Comparison of ENCODE assay signal across 21 cellular contexts in the genomic region with DNA sequence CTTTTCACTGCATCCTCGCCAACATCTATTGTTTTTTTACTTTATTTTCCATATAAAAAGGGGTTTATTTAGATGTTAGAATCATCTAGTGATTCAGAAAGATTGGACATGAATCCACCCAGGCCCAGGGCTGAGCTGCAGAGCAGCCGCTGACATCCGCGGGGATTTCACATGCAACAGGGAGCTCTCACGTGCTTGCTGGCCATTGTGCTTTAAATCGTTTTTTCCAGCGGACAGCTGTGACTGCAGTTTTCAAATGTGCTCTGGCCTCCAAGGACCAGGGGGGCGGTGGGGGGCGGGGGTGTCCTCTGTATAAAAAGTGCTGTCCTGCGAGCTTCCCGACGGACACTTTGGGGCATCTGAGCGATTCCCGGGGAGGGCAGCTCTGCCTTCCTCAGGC.
"Had no signal": no experiment of that assay in that cellular context is flagged by ENCODE, and none has a peak within 500 bp of the region (broad histone marks: within the 10 kb centered on the region; RNA-seq: fewer than 3 reads in every experiment).

No MANE protein-coding gene starts in this region.

- H3K27ac Mint-ChIP-seq: activated CD8-positive, alpha-beta T cell treated with anti-CD3 and anti-CD28 coated beads, Interleukin-2, amount 10 ng/mL, durations not matched to agents 7 days and 5 days; activated naive CD8-positive, alpha-beta T cell; activated T-helper 17 cell treated with anti-CD3 and anti-CD28 coated beads, Interleukin-2, amount 50 U/mL, for 72 hours; nephron; stimulated activated effector memory CD8-positive, alpha-beta T cell treated with anti-CD3 and anti-CD28 coated beads, Interleukin-12 subunit alpha, Interleukin-12 subunit beta, amount 100 ng/mL, for 72 hours; stimulated activated naive CD8-positive, alpha-beta T cell treated with anti-CD3 and anti-CD28 coated beads, Interleukin-15, amount 100 ng/mL, for 72 hours had no signal

- ATAC-seq: activated CD8-positive, alpha-beta T cell treated with anti-CD3 and anti-CD28 coated beads, Interleukin-2, amount 10 ng/mL, durations not matched to agents 7 days and 5 days; activated T-helper 17 cell treated with anti-CD3 and anti-CD28 coated beads, Interleukin-2, amount 50 U/mL, for 72 hours; right lobe of liver; stimulated activated effector memory CD8-positive, alpha-beta T cell treated with anti-CD3 and anti-CD28 coated beads, Interleukin-12 subunit alpha, Interleukin-12 subunit beta, amount 100 ng/mL, for 72 hours; stimulated activated naive CD8-positive, alpha-beta T cell treated with anti-CD3 and anti-CD28 coated beads, Interleukin-15, amount 100 ng/mL, for 72 hours had no signal

- H3K27me3 Mint-ChIP-seq: activated naive CD8-positive, alpha-beta T cell; activated T-helper 17 cell treated with anti-CD3 and anti-CD28 coated beads, Interleukin-2, amount 50 U/mL, for 72 hours; stimulated activated naive CD8-positive, alpha-beta T cell treated with anti-CD3 and anti-CD28 coated beads, Interleukin-15, amount 100 ng/mL, for 72 hours had no signal

- H3K9me3 ChIP-seq: esophagus muscularis mucosa, right lobe of liver, SK-N-SH had no signal

- H3K27me3 ChIP-seq: cardiac muscle cell, esophagus muscularis mucosa, hepatocyte, right lobe of liver, tibial nerve had no signal

- DNase-seq: activated CD4-positive, alpha-beta T cell treated with anti-CD3 and anti-CD28 coated beads for 1 hour; activated CD4-positive, alpha-beta T cell treated with anti-CD3 and anti-CD28 coated beads, Interleukin-2, amount 50 U/mL, for 1 hour; activated CD8-positive, alpha-beta T cell treated with anti-CD3 and anti-CD28 coated beads, Interleukin-2, amount 10 ng/mL, durations not matched to agents 7 days and 5 days; activated naive CD4-positive, alpha-beta T cell; activated T-cell treated with anti-CD3 and anti-CD28 coated beads, Interleukin-2, amount 50 U/mL, for 1 hour; amniotic stem cell; immature natural killer cell; SK-N-SH; small intestine; stimulated activated CD4-positive, alpha-beta T cell treated with anti-CD3 and anti-CD28 coated beads, Interleukin-2, amount 100 ng/mL, for 24 hours; stimulated activated naive CD8-positive, alpha-beta T cell treated with anti-CD3 and anti-CD28 coated beads, Interleukin-15, amount 100 ng/mL, for 72 hours had no signal

- H3K36me3 ChIP-seq: cardiac muscle cell, right lobe of liver had no signal

- H3K4me1 Mint-ChIP-seq: nephron had no signal

- H3K4me3 ChIP-seq: cardiac muscle cell, esophagus muscularis mucosa, hepatocyte, right lobe of liver, tibial nerve had no signal

- H3K4me3 Mint-ChIP-seq: activated CD8-positive, alpha-beta T cell treated with anti-CD3 and anti-CD28 coated beads, Interleukin-2, amount 10 ng/mL, durations not matched to agents 7 days and 5 days; activated naive CD8-positive, alpha-beta T cell; activated T-helper 17 cell treated with anti-CD3 and anti-CD28 coated beads, Interleukin-2, amount 50 U/mL, for 72 hours; nephron; stimulated activated effector memory CD8-positive, alpha-beta T cell treated with anti-CD3 and anti-CD28 coated beads, Interleukin-12 subunit alpha, Interleukin-12 subunit beta, amount 100 ng/mL, for 72 hours; stimulated activated naive CD8-positive, alpha-beta T cell treated with anti-CD3 and anti-CD28 coated beads, Interleukin-15, amount 100 ng/mL, for 72 hours had no signal

- H3K27ac ChIP-seq: cardiac muscle cell, hepatocyte, parathyroid adenoma, right lobe of liver, tibial nerve had no signal

- H3K9me3 Mint-ChIP-seq: activated T-helper 17 cell treated with anti-CD3 and anti-CD28 coated beads, Interleukin-2, amount 50 U/mL, for 72 hours; immature natural killer cell; stimulated activated effector memory CD8-positive, alpha-beta T cell treated with anti-CD3 and anti-CD28 coated beads, Interleukin-12 subunit alpha, Interleukin-12 subunit beta, amount 100 ng/mL, for 72 hours had no signal

- H3K4me1 ChIP-seq: parathyroid adenoma, right lobe of liver had no signal

- H3K36me3 Mint-ChIP-seq: activated naive CD8-positive, alpha-beta T cell had no signal
